In genomic region chr14:105069554-105069886, GRCh38 we compare ENCODE assay signal across 18 cellular contexts. TPM values are rescaled to one million over a fixed set of nuclear protein-coding genes. Genes with fewer than 3 reads are reported as not detected.
DNase-seq lines count a peak whose midpoint lies in the region; ATAC-seq, FAIRE-seq and TF ChIP-seq lines count a peak whose summit lies in the region.
"Had no signal": no experiment of that assay in that cellular context is flagged by ENCODE, and none has a peak within 500 bp of the region (broad histone marks: within the 10 kb centered on the region; RNA-seq: fewer than 3 reads in every experiment).

No MANE protein-coding gene starts in this region.

- no peaks in the 10 kb centered on the region for H3K27me3 Mint-ChIP-seq in activated T-cell treated with anti-CD3 and anti-CD28 coated beads, Interleukin-2, amount 50 U/mL, for 72 hours (ENCODE audit: low read depth)
- H3K27me3 Mint-ChIP-seq in activated naive CD8-positive, alpha-beta T cell treated with anti-CD3 and anti-CD28 coated beads, Interleukin-2, amount 50 U/mL, for 24 hours, result no peaks in the 10 kb centered on the region

- DNase-seq in activated T-cell treated with anti-CD3 and anti-CD28 coated beads, Interleukin-2, amount 50 U/mL, for 72 hours, result no peak
- no peak for DNase-seq in activated T-cell treated with anti-CD3 and anti-CD28 coated beads, Interleukin-2, amount 50 U/mL, for 48 hours
- DNase-seq in HL-60 (ENCODE audit: low read depth in 1 of 2, low spot score in 1 of 2) (no peak), T-helper 9 cell (no peak), GM12892 (ENCODE audit: insufficient read length) (no peak), pancreas (no peak)
- no peak for DNase-seq in activated naive CD8-positive, alpha-beta T cell treated with anti-CD3 and anti-CD28 coated beads, Interleukin-2, amount 50 U/mL, for 24 hours
- no peak for DNase-seq in stimulated activated effector memory CD8-positive, alpha-beta T cell treated with anti-CD3 and anti-CD28 coated beads, Interleukin-12 subunit alpha, Interleukin-12 subunit beta, amount 100 ng/mL, for 72 hours (ENCODE audit: low spot score in 2 of 2)
- DNase-seq: amniotic stem cell; central memory CD4-positive, alpha-beta T cell; endodermal cell; GDM1; NCI-H1105 treated with DMSO at 0.1 percent for 48 hours; NCI-H2227 treated with DMSO at 0.1 percent for 48 hours; SHP77; stimulated activated CD4-positive, alpha-beta T cell treated with anti-CD3 and anti-CD28 coated beads, Interleukin-12 subunit alpha, Interleukin-12 subunit beta, amount 100 ng/mL, for 4 hours had no signal

- H3K4me3 Mint-ChIP-seq in activated T-cell treated with anti-CD3 and anti-CD28 coated beads, Interleukin-2, amount 50 U/mL, for 72 hours, result peak overlapping the region; percentile 72 to 74
- peak overlapping the region; percentile 62 for H3K4me3 Mint-ChIP-seq in activated naive CD8-positive, alpha-beta T cell treated with anti-CD3 and anti-CD28 coated beads, Interleukin-2, amount 50 U/mL, for 24 hours
- peak overlapping the region; percentile 66 for H3K4me3 Mint-ChIP-seq in stimulated activated effector memory CD8-positive, alpha-beta T cell treated with anti-CD3 and anti-CD28 coated beads, Interleukin-12 subunit alpha, Interleukin-12 subunit beta, amount 100 ng/mL, for 72 hours
- H3K4me3 Mint-ChIP-seq: endodermal cell had no signal

- H3K36me3 Mint-ChIP-seq in activated T-cell treated with anti-CD3 and anti-CD28 coated beads, Interleukin-2, amount 50 U/mL, for 72 hours (ENCODE audit: insufficient read depth in 2 of 2), result peaks cover 4 to 7% of the 10 kb centered on the region in 2 donors
- H3K36me3 Mint-ChIP-seq in activated naive CD8-positive, alpha-beta T cell treated with anti-CD3 and anti-CD28 coated beads, Interleukin-2, amount 50 U/mL, for 24 hours (ENCODE audit: low read depth), result peaks cover 1% of the 10 kb centered on the region
- H3K36me3 Mint-ChIP-seq in stimulated activated effector memory CD8-positive, alpha-beta T cell treated with anti-CD3 and anti-CD28 coated beads, Interleukin-12 subunit alpha, Interleukin-12 subunit beta, amount 100 ng/mL, for 72 hours, result peaks cover 40% of the 10 kb centered on the region

- H3K4me3 ChIP-seq in HL-60 (replicated peaks; ENCODE audit: insufficient read depth, low read length), result no peak overlapping the region
- H3K4me3 ChIP-seq in pancreas, result no peak overlapping the region
- H3K4me3 ChIP-seq: prostate gland had no signal

- TF ChIP-seq POLR2A in GM12892 (IDR thresholded peaks at IDR 0.05; ENCODE audit: low read depth, low read length), result no peak

- FAIRE-seq in GM12892 (lab: Jason Lieb, UNC) (no peak), pancreas (lab: Jason Lieb, UNC) (no peak)

- peak overlapping the region; percentile 92 for H3K27ac Mint-ChIP-seq in activated T-cell treated with anti-CD3 and anti-CD28 coated beads, Interleukin-2, amount 50 U/mL, for 72 hours
- H3K27ac Mint-ChIP-seq in activated naive CD8-positive, alpha-beta T cell treated with anti-CD3 and anti-CD28 coated beads, Interleukin-2, amount 50 U/mL, for 24 hours, result peak overlapping the region; percentile 90
- peak overlapping the region; percentile 98 for H3K27ac Mint-ChIP-seq in stimulated activated effector memory CD8-positive, alpha-beta T cell treated with anti-CD3 and anti-CD28 coated beads, Interleukin-12 subunit alpha, Interleukin-12 subunit beta, amount 100 ng/mL, for 72 hours
- H3K27ac Mint-ChIP-seq: endodermal cell had no signal

- ATAC-seq in activated T-cell treated with anti-CD3 and anti-CD28 coated beads, Interleukin-2, amount 50 U/mL, for 72 hours (replicated peaks in 1 of 2), result no peak
- no peak for ATAC-seq in activated naive CD8-positive, alpha-beta T cell treated with anti-CD3 and anti-CD28 coated beads, Interleukin-2, amount 50 U/mL, for 24 hours
- no peak for ATAC-seq in stimulated activated effector memory CD8-positive, alpha-beta T cell treated with anti-CD3 and anti-CD28 coated beads, Interleukin-12 subunit alpha, Interleukin-12 subunit beta, amount 100 ng/mL, for 72 hours
- ATAC-seq in pancreas, result no peak

- WGBS in pancreas, 2 donors, result 66 to 68% methylated on average over 10 of the region's 10 CpGs

- no peaks in the 10 kb centered on the region for H3K4me1 ChIP-seq in pancreas
- H3K4me1 ChIP-seq: prostate gland had no signal

- H3K27me3 ChIP-seq in HL-60 (ENCODE audit: insufficient read depth, poor library complexity, severe bottlenecking), result no peaks in the 10 kb centered on the region
- H3K27me3 ChIP-seq in pancreas, result no peaks in the 10 kb centered on the region

- TF ChIP-seq CTCF in HL-60 (IDR thresholded peaks at IDR 0.05; ENCODE audit: insufficient read depth, low read length) (no peak), pancreas (IDR thresholded peaks at IDR 0.05) (no peak)

- peaks cover 58% of the 10 kb centered on the region for H3K4me1 Mint-ChIP-seq in activated T-cell treated with anti-CD3 and anti-CD28 coated beads, Interleukin-2, amount 50 U/mL, for 72 hours (ENCODE audit: low read depth)
- peaks cover 70% of the 10 kb centered on the region for H3K4me1 Mint-ChIP-seq in activated naive CD8-positive, alpha-beta T cell treated with anti-CD3 and anti-CD28 coated beads, Interleukin-2, amount 50 U/mL, for 24 hours
- peaks cover 76% of the 10 kb centered on the region for H3K4me1 Mint-ChIP-seq in stimulated activated effector memory CD8-positive, alpha-beta T cell treated with anti-CD3 and anti-CD28 coated beads, Interleukin-12 subunit alpha, Interleukin-12 subunit beta, amount 100 ng/mL, for 72 hours
- H3K4me1 Mint-ChIP-seq: endodermal cell had no signal

- H3K27ac ChIP-seq in HL-60 (replicated peaks) (peak overlapping the region; percentile 67), pancreas (no peak overlapping the region)
- H3K27ac ChIP-seq: KMS-11, prostate gland had no signal

- H3K9me3 Mint-ChIP-seq in activated T-cell treated with anti-CD3 and anti-CD28 coated beads, Interleukin-2, amount 50 U/mL, for 72 hours, result no peaks in the 10 kb centered on the region
- H3K9me3 Mint-ChIP-seq in activated naive CD8-positive, alpha-beta T cell treated with anti-CD3 and anti-CD28 coated beads, Interleukin-2, amount 50 U/mL, for 24 hours, result no peaks in the 10 kb centered on the region
- H3K9me3 Mint-ChIP-seq in stimulated activated effector memory CD8-positive, alpha-beta T cell treated with anti-CD3 and anti-CD28 coated beads, Interleukin-12 subunit alpha, Interleukin-12 subunit beta, amount 100 ng/mL, for 72 hours, result no peaks in the 10 kb centered on the region
- H3K9me3 Mint-ChIP-seq: endodermal cell had no signal

- intact Hi-C loops in pancreas (cut with DNase I), result no loop called here

- no peaks in the 10 kb centered on the region for H3K36me3 ChIP-seq in pancreas
- H3K36me3 ChIP-seq: prostate gland had no signal

- no peaks in the 10 kb centered on the region for H3K9me3 ChIP-seq in pancreas
- H3K9me3 ChIP-seq: prostate gland had no signal

RNA-seq across cellular contexts. Expression of gene GPR132, which starts 4.3 kb away (rescaled TPM):
- total RNA-seq in activated T-cell treated with anti-CD3 and anti-CD28 coated beads, Interleukin-2, amount 50 U/mL, for 72 hours, result 10 to 100 TPM; 38.2 to 49.6 TPM
- 13.8 TPM for polyA plus RNA-seq in GM12892 (2012; ENCODE audit: missing spikeins)
- total RNA-seq in pancreas, result 1 to 10 TPM in 2 of 6 donors, under 1 TPM in 4; 0.14 to 2.3 (median 0.76) TPM
- polyA plus RNA-seq in pancreas, result under 1 TPM; 0.38 to 0.46 TPM

RNA-seq across cellular contexts. Expression of gene CDCA4, which starts 48.6 kb away (rescaled TPM):
- total RNA-seq in activated T-cell treated with anti-CD3 and anti-CD28 coated beads, Interleukin-2, amount 50 U/mL, for 72 hours, result 10 to 100 TPM; 56.8 to 57.5 TPM
- 35.4 TPM for polyA plus RNA-seq in GM12892 (2012; ENCODE audit: missing spikeins)
- 1 to 10 TPM; 1.2 to 3.5 (median 2.6) TPM for total RNA-seq in pancreas
- 1 to 10 TPM; 3.1 to 3.3 TPM for polyA plus RNA-seq in pancreas

Comparison
In these comparisons a context has a peak if more than half of its experiments do, and no peak if none do; other contexts are left out.
1. RNA of gene GPR132, which starts 4.3 kb away (total RNA-seq): 38.2 to 49.6 TPM in activated T-cell treated with anti-CD3 and anti-CD28 coated beads, Interleukin-2, amount 50 U/mL, for 72 hours; 0.14 to 2.3 TPM in pancreas; every median in the first group is over 10 times any median in the second.
2. RNA of gene CDCA4, which starts 48.6 kb away (total RNA-seq): 56.8 to 57.5 TPM in activated T-cell treated with anti-CD3 and anti-CD28 coated beads, Interleukin-2, amount 50 U/mL, for 72 hours; 1.2 to 3.5 TPM in pancreas; every median in the first group is over 10 times any median in the second.
3. Peak in every context shown above with its lines, with median percentiles within 50 percentile points of each other: H3K27ac Mint-ChIP-seq and H3K4me3 Mint-ChIP-seq.